ENCODE assay signal across 14 cellular contexts in the genomic region with DNA sequence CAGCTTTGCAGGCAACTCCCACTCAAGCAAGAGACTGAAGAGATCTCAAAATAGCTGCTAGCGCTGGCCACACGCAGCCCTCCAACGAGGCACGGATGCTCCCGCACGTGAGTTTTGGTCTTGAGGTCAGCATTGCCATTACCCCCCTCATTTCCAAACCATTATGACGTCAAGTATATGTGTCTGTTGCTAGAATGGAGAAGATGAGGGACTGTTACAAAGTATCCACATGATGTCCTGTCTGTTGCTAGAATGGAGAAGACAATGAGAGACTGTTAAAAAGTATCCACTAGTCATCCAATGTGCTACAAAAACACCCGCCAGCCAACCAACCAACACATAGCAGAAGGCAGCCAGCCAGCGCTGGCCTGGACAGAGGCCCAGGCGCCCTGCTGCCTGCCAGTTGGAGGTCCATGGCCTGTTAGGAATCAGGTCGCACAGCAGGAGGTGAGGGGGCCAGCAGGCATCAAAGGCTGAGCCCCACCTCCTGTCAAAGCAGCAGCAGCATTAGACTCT. TPM values are rescaled to one million over a fixed set of nuclear protein-coding genes. Genes with fewer than 3 reads are reported as not detected.
DNase-seq lines count a peak whose midpoint lies in the region; ATAC-seq and TF ChIP-seq lines count a peak whose summit lies in the region.
"Had no signal": no experiment of that assay in that cellular context is flagged by ENCODE, and none has a peak within 500 bp of the region (broad histone marks: within the 10 kb centered on the region; RNA-seq: fewer than 3 reads in every experiment).

No MANE protein-coding gene starts in this region.

- no peak overlapping the region for H3K23ac ChIP-seq in trophoblast cell (ENCODE audit: low read length)

- H2BK12ac ChIP-seq in trophoblast cell (ENCODE audit: low read length): no peak overlapping the region

- H3K4me3 Mint-ChIP-seq in activated T-helper 17 cell treated with anti-CD3 and anti-CD28 coated beads, Interleukin-2, amount 50 U/mL, for 72 hours: no peak overlapping the region
- no peak overlapping the region for H3K4me3 Mint-ChIP-seq in glutamatergic neuron (ENCODE audit: unreplicated experiment)

- H4K8ac ChIP-seq in trophoblast cell (ENCODE audit: low read depth, low read length): no peak overlapping the region

- no peak for ATAC-seq in activated T-helper 17 cell treated with anti-CD3 and anti-CD28 coated beads, Interleukin-2, amount 50 U/mL, for 72 hours (replicated peaks)
- no peak for ATAC-seq in HG03521 (IDR thresholded peaks at IDR 0.05; ENCODE audit: unreplicated experiment)

- H3K9me3 Mint-ChIP-seq in activated T-helper 17 cell treated with anti-CD3 and anti-CD28 coated beads, Interleukin-2, amount 50 U/mL, for 72 hours: no peaks in the 10 kb centered on the region
- H3K9me3 Mint-ChIP-seq in glutamatergic neuron (ENCODE audit: unreplicated experiment): peaks cover 6% of the 10 kb centered on the region

- no peaks in the 10 kb centered on the region for H3K27me3 ChIP-seq in trophoblast cell (ENCODE audit: insufficient read depth, low read length)
- H3K27me3 ChIP-seq: ascending aorta, right lobe of liver, SJSA1 had no signal

- H3K9me3 ChIP-seq in trophoblast cell (ENCODE audit: insufficient read depth, low read depth, low read length): no peaks in the 10 kb centered on the region
- H3K9me3 ChIP-seq: ascending aorta, right lobe of liver, SJSA1 had no signal

- H3K18ac ChIP-seq in trophoblast cell (ENCODE audit: low read length): no peak overlapping the region

- no peak overlapping the region for H3K4ac ChIP-seq in trophoblast cell (ENCODE audit: low read depth, low read length)

- no peak overlapping the region for H3K14ac ChIP-seq in trophoblast cell (ENCODE audit: low read length)

- no peak overlapping the region for H3K4me2 ChIP-seq in trophoblast cell (ENCODE audit: low read length)

- WGBS in trophoblast cell (ENCODE audit: extremely low coverage, insufficient coverage, insufficient read length): no CpG with 5 or more reads among the region's 11 CpGs

- no peak overlapping the region for H3K4me3 ChIP-seq in trophoblast cell (ENCODE audit: low read depth, low read length)
- H3K4me3 ChIP-seq: ascending aorta, right lobe of liver, SJSA1 had no signal

- H2AFZ ChIP-seq in trophoblast cell (ENCODE audit: insufficient read depth, low read length, poor library complexity): no peak overlapping the region

- H4K91ac ChIP-seq in trophoblast cell (ENCODE audit: low read depth, low read length): no peak overlapping the region

- H2AK5ac ChIP-seq in trophoblast cell (ENCODE audit: low read length): no peak overlapping the region

- no peak for TF ChIP-seq CTCF in glutamatergic neuron (IDR thresholded peaks at IDR 0.05; ENCODE audit: partially characterized antibody, unreplicated experiment)

- H3K9ac ChIP-seq in trophoblast cell (ENCODE audit: low read length): no peak overlapping the region

- no peaks in the 10 kb centered on the region for H3K79me2 ChIP-seq in trophoblast cell (ENCODE audit: control insufficient read depth, insufficient read depth, low read length, poor library complexity)

- no peak overlapping the region for H2BK120ac ChIP-seq in trophoblast cell (ENCODE audit: insufficient read depth, low read length, poor library complexity)

- peaks cover 22 to 35% of the 10 kb centered on the region in 2 experiments for H3K36me3 ChIP-seq in trophoblast cell (ENCODE audit: control insufficient read depth in 1 of 2, insufficient read depth in 2 of 2, low read length in 2 of 2)

- peaks cover 14% of the 10 kb centered on the region for H3K4me1 Mint-ChIP-seq in activated T-helper 17 cell treated with anti-CD3 and anti-CD28 coated beads, Interleukin-2, amount 50 U/mL, for 72 hours
- peaks cover 8% of the 10 kb centered on the region for H3K4me1 Mint-ChIP-seq in glutamatergic neuron (ENCODE audit: low read depth, unreplicated experiment)

- H3K79me1 ChIP-seq in trophoblast cell (ENCODE audit: low read length): no peaks in the 10 kb centered on the region

- H3K36me3 Mint-ChIP-seq in activated T-helper 17 cell treated with anti-CD3 and anti-CD28 coated beads, Interleukin-2, amount 50 U/mL, for 72 hours (ENCODE audit: low read depth): peaks cover 43% of the 10 kb centered on the region
- peaks cover 10% of the 10 kb centered on the region for H3K36me3 Mint-ChIP-seq in glutamatergic neuron (ENCODE audit: unreplicated experiment)

- H4K12ac ChIP-seq in trophoblast cell (ENCODE audit: low read depth, low read length): no peak overlapping the region

- H2BK5ac ChIP-seq in trophoblast cell (ENCODE audit: low read depth, low read length, poor library complexity): no peak overlapping the region

- no peaks in the 10 kb centered on the region for H3K27me3 Mint-ChIP-seq in activated T-helper 17 cell treated with anti-CD3 and anti-CD28 coated beads, Interleukin-2, amount 50 U/mL, for 72 hours
- H3K27me3 Mint-ChIP-seq in glutamatergic neuron (ENCODE audit: unreplicated experiment): peaks cover 4% of the 10 kb centered on the region

- DNase-seq in GM04503 (ENCODE audit: low read depth) (peak; percentile 21), glutamatergic neuron (no peak), pons (ENCODE audit: low spot score) (peak; percentile 97), trophoblast cell (no peak)
- no peak for DNase-seq in effector CD4-positive, alpha-beta T cell
- DNase-seq: activated T-cell treated with anti-CD3 and anti-CD28 coated beads for 4 hours; KBM-7; NK-92 treated with Interleukin-12 subunit alpha and Interleukin-12 subunit beta, amount 100 ng/mL, for 24 hours; right lobe of liver had no signal

- H3K27ac Mint-ChIP-seq in activated T-helper 17 cell treated with anti-CD3 and anti-CD28 coated beads, Interleukin-2, amount 50 U/mL, for 72 hours: peak overlapping the region; percentile 44
- H3K27ac Mint-ChIP-seq in glutamatergic neuron (ENCODE audit: unreplicated experiment): peak overlapping the region; percentile 3

- no peak overlapping the region for H3K27ac ChIP-seq in trophoblast cell (ENCODE audit: low read depth, low read length)
- H3K27ac ChIP-seq: ascending aorta, right lobe of liver, SJSA1, VCaP had no signal

- no peaks in the 10 kb centered on the region for H3K4me1 ChIP-seq in trophoblast cell (ENCODE audit: control insufficient read depth in 1 of 2, insufficient read depth in 2 of 2, low read length in 2 of 2)
- H3K4me1 ChIP-seq: right lobe of liver, SJSA1 had no signal

RNA-seq across cellular contexts. Expression of gene KLHDC4, which starts 24.8 kb away (rescaled TPM):
- 100 to 1,000 TPM in 1 of 2 donors, 10 to 100 TPM in 1; 57.8 to 110 TPM for total RNA-seq in activated T-helper 17 cell treated with anti-CD3 and anti-CD28 coated beads, Interleukin-2, amount 50 U/mL, for 72 hours
- 65.4 TPM for total RNA-seq in glutamatergic neuron (ENCODE audit: unreplicated experiment)
- polyA plus RNA-seq in trophoblast cell (2013): 12.8 and 14.2 TPM in 2 replicates

Comparison
In these comparisons a context has a peak if more than half of its experiments do, and no peak if none do; other contexts are left out.
1. DNase-seq: peak in GM04503 (single experiment) and pons (single experiment); none in glutamatergic neuron (single experiment), trophoblast cell (0 of 2) and effector CD4-positive, alpha-beta T cell (single experiment).